Comparison of ENCODE assay signal across 9 cellular contexts in genomic region chr5:153974131-153974812, GRCh38.
DNase-seq lines count a peak whose midpoint lies in the region; ATAC-seq, FAIRE-seq and TF ChIP-seq lines count a peak whose summit lies in the region.
"Had no signal": no experiment of that assay in that cellular context is flagged by ENCODE, and none has a peak within 500 bp of the region (broad histone marks: within the 10 kb centered on the region; RNA-seq: fewer than 3 reads in every experiment).

No MANE protein-coding gene starts in this region.

- no peak overlapping the region for H3K27ac Mint-ChIP-seq in CD4-positive, alpha-beta T cell
- H3K27ac Mint-ChIP-seq in central memory CD8-positive, alpha-beta T cell (ENCODE audit: low read depth): no peak overlapping the region
- H3K27ac Mint-ChIP-seq: activated B cell treated with CpG ODN at 0.5 μM for 24 hours had no signal

- H3K9ac ChIP-seq in OCI-LY1 (ENCODE audit: low read length): no peak overlapping the region

- TF ChIP-seq POLR2A in GM12891 (IDR thresholded peaks at IDR 0.05; ENCODE audit: low read depth, low read length): no peak

- H3K27ac ChIP-seq in CD4-positive, alpha-beta T cell (ENCODE audit: low read depth, low read length): no peak overlapping the region
- no peak overlapping the region for H3K27ac ChIP-seq in OCI-LY1 (ENCODE audit: low read depth, low read length, poor library complexity, severe bottlenecking)

- H3K36me3 ChIP-seq in OCI-LY1 (ENCODE audit: insufficient read depth, low read length): no peaks in the 10 kb centered on the region

- no peaks in the 10 kb centered on the region for H3F3A ChIP-seq in OCI-LY1 (ENCODE audit: insufficient read depth, low read length)

- no peaks in the 10 kb centered on the region for H3K9me3 ChIP-seq in CD4-positive, alpha-beta T cell (ENCODE audit: control insufficient read depth, low read length)
- no peaks in the 10 kb centered on the region for H3K9me3 ChIP-seq in OCI-LY1 (ENCODE audit: low read length)

- H3K9me2 ChIP-seq in OCI-LY1 (ENCODE audit: low read depth, low read length): no peaks in the 10 kb centered on the region

- intact Hi-C loops in CD4-positive, alpha-beta T cell (cut with DNase I, micrococcal nuclease): loop anchor here (1.0 to 10.0 kb wide), 6 partner anchors 98 to 668 kb away; no protein-coding TSS in a partner anchor

- H3K4me1 ChIP-seq in OCI-LY1 (ENCODE audit: insufficient read depth, low read length, severe bottlenecking): no peaks in the 10 kb centered on the region

- peaks cover 12% of the 10 kb centered on the region for H3K27me3 Mint-ChIP-seq in CD4-positive, alpha-beta T cell
- peaks cover 37% of the 10 kb centered on the region for H3K27me3 Mint-ChIP-seq in central memory CD8-positive, alpha-beta T cell

- no peak overlapping the region for H3K4me3 ChIP-seq in OCI-LY1 (ENCODE audit: low read depth, low read length, poor library complexity, severe bottlenecking)

- no peaks in the 10 kb centered on the region for H3K9me3 Mint-ChIP-seq in CD4-positive, alpha-beta T cell
- H3K9me3 Mint-ChIP-seq in central memory CD8-positive, alpha-beta T cell: no peaks in the 10 kb centered on the region
- H3K9me3 Mint-ChIP-seq: activated B cell treated with CpG ODN at 0.5 μM for 24 hours had no signal

- H3K79me2 ChIP-seq in OCI-LY1 (ENCODE audit: insufficient read depth, low read length): no peaks in the 10 kb centered on the region

- no peak overlapping the region for H3K4me2 ChIP-seq in OCI-LY1 (ENCODE audit: low read length)

- POLR2A ChIA-PET in CD4-positive, alpha-beta T cell (lab: Charles Lee): no interaction called here

- TF ChIP-seq CTCF in CD4-positive, alpha-beta T cell (IDR thresholded peaks at IDR 0.05): peak; percentile 69
- peak; percentile 83 for TF ChIP-seq CTCF in OCI-LY1 (IDR thresholded peaks at IDR 0.05; ENCODE audit: low read length)

- H3K36me3 Mint-ChIP-seq in CD4-positive, alpha-beta T cell (ENCODE audit: low read depth): no peaks in the 10 kb centered on the region
- no peaks in the 10 kb centered on the region for H3K36me3 Mint-ChIP-seq in central memory CD8-positive, alpha-beta T cell (ENCODE audit: insufficient read depth)

- no peak overlapping the region for H2AFZ ChIP-seq in OCI-LY1 (ENCODE audit: low read length)

- FAIRE-seq in GM12891 (lab: Jason Lieb, UNC) (peak; percentile 72), urothelium cell line (lab: Jason Lieb, UNC) (no peak)

- H4K20me1 ChIP-seq in OCI-LY1 (ENCODE audit: insufficient read depth, low read length): no peaks in the 10 kb centered on the region

- peak in 1 of 10 experiments; percentile 10 for DNase-seq in CD4-positive, alpha-beta T cell
- DNase-seq in GM12891 (ENCODE audit: insufficient read length, low spot score) (no peak), kidney tubule cell (ENCODE audit: low spot score) (peak; percentile 56), urothelium cell line (ENCODE audit: low spot score) (peak; percentile 65)
- no peak for DNase-seq in central memory CD8-positive, alpha-beta T cell (ENCODE audit: low spot score in 2 of 2)
- DNase-seq: activated B cell treated with CpG ODN at 0.5 μM for 24 hours had no signal

- peak; percentile 49 for ATAC-seq in CD4-positive, alpha-beta T cell (ENCODE audit: poor library complexity)
- ATAC-seq in HG03139 (IDR thresholded peaks at IDR 0.05; ENCODE audit: unreplicated experiment) (peak; percentile 54), HG03045 (IDR thresholded peaks at IDR 0.05; ENCODE audit: unreplicated experiment) (no peak)
- ATAC-seq in central memory CD8-positive, alpha-beta T cell (replicated peaks; ENCODE audit: extremely low read depth, poor library complexity, severe bottlenecking): peak; percentile 24

- H3K27me3 ChIP-seq in CD4-positive, alpha-beta T cell (ENCODE audit: control insufficient read depth, insufficient read depth, low read length): peaks cover 5% of the 10 kb centered on the region
- H3K27me3 ChIP-seq in OCI-LY1 (ENCODE audit: insufficient read depth, low read length): no peaks in the 10 kb centered on the region; the same call in 1 of the 2 replicates

- H3K4me1 Mint-ChIP-seq in CD4-positive, alpha-beta T cell (ENCODE audit: low read depth): no peaks in the 10 kb centered on the region
- no peaks in the 10 kb centered on the region for H3K4me1 Mint-ChIP-seq in central memory CD8-positive, alpha-beta T cell
- H3K4me1 Mint-ChIP-seq: activated B cell treated with CpG ODN at 0.5 μM for 24 hours had no signal

- no peak overlapping the region for H3K4me3 Mint-ChIP-seq in CD4-positive, alpha-beta T cell
- no peak overlapping the region for H3K4me3 Mint-ChIP-seq in central memory CD8-positive, alpha-beta T cell
- H3K4me3 Mint-ChIP-seq: activated B cell treated with CpG ODN at 0.5 μM for 24 hours had no signal

- CTCF ChIA-PET in CD4-positive, alpha-beta T cell (lab: Charles Lee): interaction anchor here (1.0 to 3.8 kb wide), 3 partner anchors 9 to 459 kb away, joined by 3 to 18 read pairs (median 5); no protein-coding TSS in a partner anchor

TF ChIP-seq in GM12891, 5 proteins besides CTCF, POLR2A, EP300 and RAD21:
- no peak for TF ChIP-seq TAF1 (IDR thresholded peaks at IDR 0.05; ENCODE audit: low read depth, low read length)
- TF ChIP-seq PAX5 (IDR thresholded peaks at IDR 0.05; ENCODE audit: insufficient read depth, low read length, severe bottlenecking): no peak
- no peak for TF ChIP-seq POLR2AphosphoS5 (IDR thresholded peaks at IDR 0.05; ENCODE audit: low read depth, low read length)
- TF ChIP-seq SPI1 (IDR thresholded peaks at IDR 0.05; ENCODE audit: low read depth, low read length): no peak
- no peak for TF ChIP-seq POU2F2 (IDR thresholded peaks at IDR 0.05; ENCODE audit: low read depth, low read length)

Comparison
In these comparisons a context has a peak if more than half of its experiments do, and no peak if none do; other contexts are left out.
1. DNase-seq: peak in kidney tubule cell (single experiment) and urothelium cell line (single experiment); none in GM12891 (single experiment) and central memory CD8-positive, alpha-beta T cell (0 of 2).